1 cellular context compared by ENCODE assay signal in the genomic region with DNA sequence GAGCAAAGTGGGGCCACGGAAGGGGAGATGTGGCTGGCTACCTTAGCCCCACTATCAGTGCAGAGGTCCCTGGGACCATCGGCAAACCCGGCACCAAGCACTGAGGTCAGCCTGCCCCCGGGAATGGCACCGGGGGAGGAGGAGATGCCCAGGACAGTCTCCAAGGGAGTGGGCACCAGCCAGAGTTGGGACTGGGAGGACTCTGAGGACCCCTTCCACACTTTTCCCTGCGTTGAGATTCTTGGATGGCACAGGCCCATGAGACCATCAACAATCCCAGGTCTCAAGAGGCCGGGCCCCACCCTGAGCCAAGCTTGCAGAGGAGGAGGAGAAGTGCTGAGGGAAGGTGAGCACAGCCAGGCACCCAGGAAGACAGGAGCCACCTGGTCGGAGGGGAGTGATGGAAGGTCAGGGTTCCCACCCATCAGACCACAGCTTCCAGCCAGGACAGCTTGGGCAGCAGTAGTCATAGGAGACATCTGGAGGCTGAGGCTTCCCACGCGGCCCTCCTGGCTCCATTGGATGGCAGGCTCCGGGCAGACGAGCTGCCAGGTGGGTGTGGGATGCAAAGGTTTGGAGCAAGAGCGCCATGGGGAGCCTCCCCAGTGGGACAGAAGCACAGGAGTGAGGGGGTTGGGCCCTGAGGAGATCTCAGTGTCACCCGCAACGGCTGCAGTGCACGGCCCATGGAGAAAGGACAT.
TF ChIP-seq lines count a peak whose summit lies in the region.

No MANE protein-coding gene starts in this region.

TF ChIP-seq in GM23338, 12 proteins besides CTCF, POLR2A, EP300 and RAD21:
- no peak for TF ChIP-seq EZH2 (IDR thresholded peaks at IDR 0.05; ENCODE audit: low read depth, unreplicated experiment)
- TF ChIP-seq NANOG (IDR thresholded peaks at IDR 0.05; ENCODE audit: borderline replicate concordance) = no peak
- no peak for TF ChIP-seq ZNF114 (CRISPR knock-in tag; IDR thresholded peaks at IDR 0.05)
- no peak for TF ChIP-seq CREB1 (CRISPR knock-in tag; IDR thresholded peaks at IDR 0.05; ENCODE audit: low read depth)
- TF ChIP-seq, protein P1, sequence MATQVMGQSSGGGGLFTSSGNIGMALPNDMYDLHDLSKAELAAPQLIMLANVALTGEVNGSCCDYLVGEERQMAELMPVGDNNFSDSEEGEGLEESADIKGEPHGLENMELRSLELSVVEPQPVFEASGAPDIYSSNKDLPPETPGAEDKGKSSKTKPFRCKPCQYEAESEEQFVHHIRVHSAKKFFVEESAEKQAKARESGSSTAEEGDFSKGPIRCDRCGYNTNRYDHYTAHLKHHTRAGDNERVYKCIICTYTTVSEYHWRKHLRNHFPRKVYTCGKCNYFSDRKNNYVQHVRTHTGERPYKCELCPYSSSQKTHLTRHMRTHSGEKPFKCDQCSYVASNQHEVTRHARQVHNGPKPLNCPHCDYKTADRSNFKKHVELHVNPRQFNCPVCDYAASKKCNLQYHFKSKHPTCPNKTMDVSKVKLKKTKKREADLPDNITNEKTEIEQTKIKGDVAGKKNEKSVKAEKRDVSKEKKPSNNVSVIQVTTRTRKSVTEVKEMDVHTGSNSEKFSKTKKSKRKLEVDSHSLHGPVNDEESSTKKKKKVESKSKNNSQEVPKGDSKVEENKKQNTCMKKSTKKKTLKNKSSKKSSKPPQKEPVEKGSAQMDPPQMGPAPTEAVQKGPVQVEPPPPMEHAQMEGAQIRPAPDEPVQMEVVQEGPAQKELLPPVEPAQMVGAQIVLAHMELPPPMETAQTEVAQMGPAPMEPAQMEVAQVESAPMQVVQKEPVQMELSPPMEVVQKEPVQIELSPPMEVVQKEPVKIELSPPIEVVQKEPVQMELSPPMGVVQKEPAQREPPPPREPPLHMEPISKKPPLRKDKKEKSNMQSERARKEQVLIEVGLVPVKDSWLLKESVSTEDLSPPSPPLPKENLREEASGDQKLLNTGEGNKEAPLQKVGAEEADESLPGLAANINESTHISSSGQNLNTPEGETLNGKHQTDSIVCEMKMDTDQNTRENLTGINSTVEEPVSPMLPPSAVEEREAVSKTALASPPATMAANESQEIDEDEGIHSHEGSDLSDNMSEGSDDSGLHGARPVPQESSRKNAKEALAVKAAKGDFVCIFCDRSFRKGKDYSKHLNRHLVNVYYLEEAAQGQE (IDR thresholded peaks at IDR 0.05; ENCODE audit: unreplicated experiment) = no peak
- TF ChIP-seq STAT1 (IDR thresholded peaks at IDR 0.05; ENCODE audit: unreplicated experiment) = no peak
- TF ChIP-seq, protein P2, sequence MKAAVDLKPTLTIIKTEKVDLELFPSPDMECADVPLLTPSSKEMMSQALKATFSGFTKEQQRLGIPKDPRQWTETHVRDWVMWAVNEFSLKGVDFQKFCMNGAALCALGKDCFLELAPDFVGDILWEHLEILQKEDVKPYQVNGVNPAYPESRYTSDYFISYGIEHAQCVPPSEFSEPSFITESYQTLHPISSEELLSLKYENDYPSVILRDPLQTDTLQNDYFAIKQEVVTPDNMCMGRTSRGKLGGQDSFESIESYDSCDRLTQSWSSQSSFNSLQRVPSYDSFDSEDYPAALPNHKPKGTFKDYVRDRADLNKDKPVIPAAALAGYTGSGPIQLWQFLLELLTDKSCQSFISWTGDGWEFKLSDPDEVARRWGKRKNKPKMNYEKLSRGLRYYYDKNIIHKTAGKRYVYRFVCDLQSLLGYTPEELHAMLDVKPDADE (IDR thresholded peaks at IDR 0.05) = no peak
- TF ChIP-seq EZH2phosphoT487 (IDR thresholded peaks at IDR 0.05; ENCODE audit: unreplicated experiment) = no peak
- no peak for TF ChIP-seq POLR2AphosphoS5 (IDR thresholded peaks at IDR 0.05; ENCODE audit: low read depth)
- no peak for TF ChIP-seq ZNF331 (CRISPR knock-in tag; IDR thresholded peaks at IDR 0.05; ENCODE audit: low read depth)
- TF ChIP-seq, protein P3, sequence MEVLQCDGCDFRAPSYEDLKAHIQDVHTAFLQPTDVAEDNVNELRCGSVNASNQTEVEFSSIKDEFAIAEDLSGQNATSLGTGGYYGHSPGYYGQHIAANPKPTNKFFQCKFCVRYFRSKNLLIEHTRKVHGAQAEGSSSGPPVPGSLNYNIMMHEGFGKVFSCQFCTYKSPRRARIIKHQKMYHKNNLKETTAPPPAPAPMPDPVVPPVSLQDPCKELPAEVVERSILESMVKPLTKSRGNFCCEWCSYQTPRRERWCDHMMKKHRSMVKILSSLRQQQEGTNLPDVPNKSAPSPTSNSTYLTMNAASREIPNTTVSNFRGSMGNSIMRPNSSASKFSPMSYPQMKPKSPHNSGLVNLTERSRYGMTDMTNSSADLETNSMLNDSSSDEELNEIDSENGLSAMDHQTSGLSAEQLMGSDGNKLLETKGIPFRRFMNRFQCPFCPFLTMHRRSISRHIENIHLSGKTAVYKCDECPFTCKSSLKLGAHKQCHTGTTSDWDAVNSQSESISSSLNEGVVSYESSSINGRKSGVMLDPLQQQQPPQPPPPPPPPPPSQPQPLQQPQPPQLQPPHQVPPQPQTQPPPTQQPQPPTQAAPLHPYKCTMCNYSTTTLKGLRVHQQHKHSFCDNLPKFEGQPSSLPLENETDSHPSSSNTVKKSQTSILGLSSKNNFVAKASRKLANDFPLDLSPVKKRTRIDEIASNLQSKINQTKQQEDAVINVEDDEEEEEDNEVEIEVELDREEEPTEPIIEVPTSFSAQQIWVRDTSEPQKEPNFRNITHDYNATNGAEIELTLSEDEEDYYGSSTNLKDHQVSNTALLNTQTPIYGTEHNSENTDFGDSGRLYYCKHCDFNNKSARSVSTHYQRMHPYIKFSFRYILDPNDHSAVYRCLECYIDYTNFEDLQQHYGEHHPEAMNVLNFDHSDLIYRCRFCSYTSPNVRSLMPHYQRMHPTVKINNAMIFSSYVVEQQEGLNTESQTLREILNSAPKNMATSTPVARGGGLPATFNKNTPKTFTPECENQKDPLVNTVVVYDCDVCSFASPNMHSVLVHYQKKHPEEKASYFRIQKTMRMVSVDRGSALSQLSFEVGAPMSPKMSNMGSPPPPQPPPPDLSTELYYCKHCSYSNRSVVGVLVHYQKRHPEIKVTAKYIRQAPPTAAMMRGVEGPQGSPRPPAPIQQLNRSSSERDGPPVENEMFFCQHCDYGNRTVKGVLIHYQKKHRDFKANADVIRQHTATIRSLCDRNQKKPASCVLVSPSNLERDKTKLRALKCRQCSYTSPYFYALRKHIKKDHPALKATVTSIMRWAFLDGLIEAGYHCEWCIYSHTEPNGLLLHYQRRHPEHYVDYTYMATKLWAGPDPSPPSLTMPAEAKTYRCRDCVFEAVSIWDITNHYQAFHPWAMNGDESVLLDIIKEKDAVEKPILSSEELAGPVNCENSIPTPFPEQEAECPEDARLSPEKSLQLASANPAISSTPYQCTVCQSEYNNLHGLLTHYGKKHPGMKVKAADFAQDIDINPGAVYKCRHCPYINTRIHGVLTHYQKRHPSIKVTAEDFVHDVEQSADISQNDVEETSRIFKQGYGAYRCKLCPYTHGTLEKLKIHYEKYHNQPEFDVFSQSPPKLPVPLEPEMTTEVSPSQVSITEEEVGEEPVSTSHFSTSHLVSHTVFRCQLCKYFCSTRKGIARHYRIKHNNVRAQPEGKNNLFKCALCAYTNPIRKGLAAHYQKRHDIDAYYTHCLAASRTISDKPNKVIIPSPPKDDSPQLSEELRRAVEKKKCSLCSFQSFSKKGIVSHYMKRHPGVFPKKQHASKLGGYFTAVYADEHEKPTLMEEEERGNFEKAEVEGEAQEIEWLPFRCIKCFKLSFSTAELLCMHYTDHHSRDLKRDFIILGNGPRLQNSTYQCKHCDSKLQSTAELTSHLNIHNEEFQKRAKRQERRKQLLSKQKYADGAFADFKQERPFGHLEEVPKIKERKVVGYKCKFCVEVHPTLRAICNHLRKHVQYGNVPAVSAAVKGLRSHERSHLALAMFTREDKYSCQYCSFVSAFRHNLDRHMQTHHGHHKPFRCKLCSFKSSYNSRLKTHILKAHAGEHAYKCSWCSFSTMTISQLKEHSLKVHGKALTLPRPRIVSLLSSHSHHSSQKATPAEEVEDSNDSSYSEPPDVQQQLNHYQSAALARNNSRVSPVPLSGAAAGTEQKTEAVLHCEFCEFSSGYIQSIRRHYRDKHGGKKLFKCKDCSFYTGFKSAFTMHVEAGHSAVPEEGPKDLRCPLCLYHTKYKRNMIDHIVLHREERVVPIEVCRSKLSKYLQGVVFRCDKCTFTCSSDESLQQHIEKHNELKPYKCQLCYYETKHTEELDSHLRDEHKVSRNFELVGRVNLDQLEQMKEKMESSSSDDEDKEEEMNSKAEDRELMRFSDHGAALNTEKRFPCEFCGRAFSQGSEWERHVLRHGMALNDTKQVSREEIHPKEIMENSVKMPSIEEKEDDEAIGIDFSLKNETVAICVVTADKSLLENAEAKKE (CRISPR knock-in tag; IDR thresholded peaks at IDR 0.05) = no peak
- no peak for TF ChIP-seq JUNB (IDR thresholded peaks at IDR 0.05; ENCODE audit: unreplicated experiment)
